Comparison of ENCODE assay signal across 8 cellular contexts in the genomic region with DNA sequence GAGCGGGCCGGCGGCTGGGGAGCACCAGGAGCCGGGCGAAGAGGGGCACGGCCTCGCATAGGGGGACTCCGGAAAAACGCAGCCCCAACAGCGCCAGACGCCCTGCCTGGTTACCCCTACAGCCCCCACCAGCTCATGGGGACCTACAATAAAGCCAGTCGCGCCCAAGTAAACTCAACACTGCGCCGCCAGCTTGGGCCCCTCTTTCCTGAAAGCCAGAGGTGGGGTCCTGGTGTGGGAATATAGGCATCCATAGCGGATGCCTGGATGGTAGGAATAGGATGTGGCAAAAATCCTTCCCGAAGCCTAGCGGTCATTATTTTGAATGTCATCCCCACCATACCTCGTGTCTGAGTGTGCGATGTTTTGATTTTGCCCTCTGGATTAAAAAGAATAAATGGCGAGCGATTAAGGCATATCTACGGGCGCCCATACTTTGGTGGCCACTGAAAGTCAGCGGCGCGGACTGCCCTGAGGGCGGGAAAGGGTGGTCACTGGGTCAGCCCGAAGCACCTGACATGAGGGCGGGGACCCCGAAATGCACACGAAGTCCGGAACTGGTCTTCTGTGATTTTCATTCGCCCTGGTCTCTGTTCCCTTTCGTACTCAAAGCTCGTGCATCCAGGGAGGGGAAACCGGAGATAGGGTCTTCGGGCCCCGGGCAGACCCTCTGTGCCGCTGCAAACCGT. TPM values are rescaled to one million over a fixed set of nuclear protein-coding genes. Genes with fewer than 3 reads are reported as not detected.
A peak's percentile ranks its signal among the peaks of the same experiment; 100 is the strongest.
DNase-seq lines count a peak whose midpoint lies in the region; ATAC-seq, FAIRE-seq and TF ChIP-seq lines count a peak whose summit lies in the region.

A gene with protein sequence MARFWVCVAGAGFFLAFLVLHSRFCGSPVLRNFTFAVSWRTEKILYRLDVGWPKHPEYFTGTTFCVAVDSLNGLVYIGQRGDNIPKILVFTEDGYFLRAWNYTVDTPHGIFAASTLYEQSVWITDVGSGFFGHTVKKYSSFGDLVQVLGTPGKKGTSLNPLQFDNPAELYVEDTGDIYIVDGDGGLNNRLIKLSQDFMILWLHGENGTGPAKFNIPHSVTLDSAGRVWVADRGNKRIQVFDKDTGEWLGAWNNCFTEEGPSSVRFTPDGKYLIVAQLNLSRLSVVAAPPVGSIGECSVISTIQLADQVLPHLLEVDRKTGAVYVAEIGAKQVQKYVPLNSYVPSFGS (plus strand): TSS at position 577 of the 689 bp plus-strand sequence. CDS start 184 bp downstream, outside the sequence.
A gene (minus strand): TSS at position 210 of the 689 bp plus-strand sequence. CDS start 847 bp downstream, outside the sequence.

- H3K9ac ChIP-seq in keratinocyte (ENCODE audit: control insufficient read depth, extremely low read depth, insufficient read depth, low read length) = peak within 1 kb of the TSS; percentile 82

- H3K4me3 ChIP-seq in AG04449 (ENCODE audit: low read depth, low read length) (peak within 1 kb of the TSS; percentile 91), keratinocyte (ENCODE audit: control insufficient read depth in 2 of 3, extremely low read depth in 1 of 3, insufficient read depth in 2 of 3, low read depth in 1 of 3, low read length in 3 of 3) (peak within 1 kb of the TSS; percentile 79 to 99 (median 91))

- no peaks in the 10 kb centered on the region for H3K9me1 ChIP-seq in keratinocyte (ENCODE audit: control insufficient read depth, extremely low read depth, insufficient read depth, low read length)

- peak within 1 kb of the TSS; percentile 88 for H3K27ac ChIP-seq in keratinocyte (ENCODE audit: control insufficient read depth, insufficient read depth, low read length)

- peak within 1 kb of the TSS; percentile 95 for H3K4me2 ChIP-seq in keratinocyte (ENCODE audit: control insufficient read depth, extremely low read depth, insufficient read depth, low read depth, low read length)

- dilution Hi-C loops in keratinocyte (cut with MboI; ENCODE audit: extremely low pct_ligation_motif_present, low sequenced_read_pairs) = no loop called here

- no peak for TF ChIP-seq CTCF in AG04449 (IDR thresholded peaks at IDR 0.05; ENCODE audit: insufficient read depth, low read length, missing control alignments)
- TF ChIP-seq CTCF in keratinocyte (optimal IDR thresholded peaks at IDR 0.05 in 1 of 3, IDR thresholded peaks at IDR 0.05 in 1 of 3, conservative IDR thresholded peaks at IDR 0.05 in 1 of 3; ENCODE audit: extremely low read depth in 1 of 3, insufficient read depth in 2 of 3, low read length in 3 of 3) = no peak

- FAIRE-seq in keratinocyte (lab: Jason Lieb, UNC) = peak; percentile 63

- H3K79me2 ChIP-seq in keratinocyte (ENCODE audit: control insufficient read depth, insufficient read depth, low read length) = peaks cover 51% of the 10 kb centered on the region

- no peaks in the 10 kb centered on the region for H3K36me3 ChIP-seq in keratinocyte (ENCODE audit: control insufficient read depth in 2 of 2, extremely low read depth in 1 of 2, insufficient read depth in 2 of 2, low read length in 2 of 2)

- DNase-seq in AG04449 (ENCODE audit: low read depth, low spot score) (peak; percentile 53), NCI-H446 treated with DMSO at 0.1 percent for 48 hours (lab: John Stamatoyannopoulos, UW) (peak; percentile 91), cerebellum (ENCODE audit: low spot score) (peak; percentile 85), keratinocyte (ENCODE audit: low read depth, low spot score) (no peak)
- peak; percentile 77 for DNase-seq in activated CD4-positive, CD25-positive, alpha-beta regulatory T cell treated with anti-CD3 and anti-CD28 coated beads, Interleukin-2, amount 50 U/mL, for 72 hours
- DNase-seq in stimulated activated CD4-positive, alpha-beta T cell treated with anti-CD3 and anti-CD28 coated beads, Interleukin-15, amount 100 ng/mL, for 1 hour (ENCODE audit: low read depth in 1 of 2, low spot score in 1 of 2) = peak; percentile 59 to 64

- POLR2A ChIA-PET in AG04449 (lab: Yijun Ruan, JAX) = interaction anchor here (1.0 kb wide), 1 partner anchor 8 kb away, joined by 3 read pairs; no protein-coding TSS in a partner anchor

- no peaks in the 10 kb centered on the region for H3K9me3 ChIP-seq in keratinocyte (ENCODE audit: control insufficient read depth, low read depth, low read length)

- H2AFZ ChIP-seq in keratinocyte (ENCODE audit: control insufficient read depth, low read length) = peak within 1 kb of the TSS; percentile 99

- H3K27me3 ChIP-seq in keratinocyte (ENCODE audit: control insufficient read depth, extremely low read depth, insufficient read depth, low read length) = no peaks in the 10 kb centered on the region

- H3K4me1 ChIP-seq in keratinocyte (ENCODE audit: control insufficient read depth, extremely low read depth, insufficient read depth, low read length) = peaks cover 5% of the 10 kb centered on the region

- ATAC-seq in GM18907 (IDR thresholded peaks at IDR 0.05; ENCODE audit: unreplicated experiment) = peak; percentile 77
- ATAC-seq in HG03175 (IDR thresholded peaks at IDR 0.05; ENCODE audit: unreplicated experiment) = peak; percentile 77

- H4K20me1 ChIP-seq in keratinocyte (ENCODE audit: control insufficient read depth, extremely low read depth, insufficient read depth, low read length) = no peaks in the 10 kb centered on the region

- CTCF ChIA-PET in AG04449 (lab: Yijun Ruan, JAX) = interaction anchor here (0.6 to 3.6 kb wide), 4 partner anchors 9 to 574 kb away, joined by 3 to 16 read pairs (median 4); no protein-coding TSS in a partner anchor

RNA-seq across cellular contexts. Expression of the first gene that starts in this region (rescaled TPM):
- 42.1 TPM for total RNA-seq in cerebellum
- polyA plus RNA-seq in keratinocyte = 5.4 to 9.6 TPM (median 8.8 TPM) in 3 replicates
- 2.5 TPM for polyA plus RNA-seq in keratinocyte (2011; ENCODE audit: low read depth)
- polyA plus RNA-seq in keratinocyte (2011; cell fraction: cytosol; rRNA removed) = 2.1 and 3.1 TPM in 2 replicates
- polyA plus RNA-seq in keratinocyte (2011; cell fraction: nucleus; rRNA removed) = 19.4 and 25.1 TPM in 2 replicates
- polyA plus RNA-seq in keratinocyte (2012; ENCODE audit: low replicate concordance) = 5.3 and 5.4 TPM in 2 replicates
- polyA minus RNA-seq in keratinocyte = 2.9 to 9.2 TPM (median 6.6 TPM) in 3 replicates
- 1.5 TPM for polyA minus RNA-seq in keratinocyte (2011; cell fraction: cytosol; rRNA and poly(A)+ RNA removed)
- 9.5 and 15.5 TPM in 2 replicates for polyA minus RNA-seq in keratinocyte (2011; cell fraction: nucleus; rRNA and poly(A)+ RNA removed)

RNA-seq across cellular contexts. Expression of the second gene that starts in this region (rescaled TPM):
- 50.6 TPM for total RNA-seq in cerebellum
- 7.0 to 16.9 TPM (median 14.5 TPM) in 3 replicates for polyA plus RNA-seq in keratinocyte
- 23.8 TPM for polyA plus RNA-seq in keratinocyte (2011; ENCODE audit: low read depth)
- 10.9 and 16.8 TPM in 2 replicates for polyA plus RNA-seq in keratinocyte (2011; cell fraction: cytosol; rRNA removed)
- polyA plus RNA-seq in keratinocyte (2011; cell fraction: nucleus; rRNA removed) = 24.9 and 27.2 TPM in 2 replicates
- 11.6 and 12.4 TPM in 2 replicates for polyA plus RNA-seq in keratinocyte (2012; ENCODE audit: low replicate concordance)
- 8.2 to 14.8 TPM (median 12.1 TPM) in 3 replicates for polyA minus RNA-seq in keratinocyte
- polyA minus RNA-seq in keratinocyte (2011; cell fraction: cytosol; rRNA and poly(A)+ RNA removed) = 11.7 TPM
- polyA minus RNA-seq in keratinocyte (2011; cell fraction: nucleus; rRNA and poly(A)+ RNA removed) = 9.3 and 11.5 TPM in 2 replicates
